Comparison of ENCODE assay signal across 8 cellular contexts in the genomic region with DNA sequence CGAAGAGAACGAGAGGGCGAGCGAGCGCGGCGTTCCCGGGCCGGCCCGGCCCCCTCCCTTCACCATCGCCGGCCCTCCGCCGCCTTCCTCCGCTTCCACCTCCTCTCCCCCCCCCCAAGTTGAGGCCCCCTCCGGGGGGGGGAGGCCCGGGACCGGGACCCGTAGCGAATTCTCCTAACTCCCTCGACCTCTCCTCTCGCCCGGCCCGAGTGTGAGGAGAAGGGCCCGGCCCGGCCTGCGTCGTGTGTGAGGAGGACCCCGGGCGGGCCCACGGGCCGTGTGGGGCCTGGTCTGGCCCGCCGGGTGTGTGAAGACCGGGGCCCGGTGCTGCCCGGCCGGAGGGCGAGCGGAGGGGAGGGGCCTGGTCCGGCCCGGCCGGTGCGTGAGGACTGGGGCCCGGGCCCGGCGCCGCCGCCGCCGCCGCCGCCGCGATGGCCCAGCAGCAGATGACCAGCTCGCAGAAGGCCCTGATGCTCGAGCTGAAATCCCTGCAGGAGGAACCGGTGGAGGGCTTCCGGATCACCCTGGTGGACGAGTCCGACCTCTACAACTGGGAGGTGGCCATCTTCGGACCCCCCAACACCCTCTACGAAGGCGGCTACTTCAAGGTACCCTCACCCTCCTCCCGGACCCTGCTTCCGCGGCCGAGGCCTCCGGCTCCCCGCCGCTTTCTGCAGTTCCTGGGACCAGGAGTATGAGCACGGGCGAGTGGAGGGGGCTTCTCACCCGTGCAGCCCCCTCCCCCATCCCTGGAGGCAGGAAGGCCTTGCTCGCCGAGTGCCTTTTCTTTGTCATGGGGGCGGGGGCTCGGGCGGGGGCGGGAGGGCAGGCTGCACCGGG. TPM values are rescaled to one million over a fixed set of nuclear protein-coding genes. Genes with fewer than 3 reads are reported as not detected.
DNase-seq lines count a peak whose midpoint lies in the region; ATAC-seq and TF ChIP-seq lines count a peak whose summit lies in the region.

No MANE protein-coding gene starts in this region.

- CTCF ChIA-PET in OCI-LY7 (lab: Charles Lee; ENCODE audit: unreplicated experiment), result no interaction called here

- BruUV-seq in OCI-LY7 (replicated peaks; lab: Mats Ljungman, UMichigan), result no TSS peak

- ATAC-seq in GM18861 (IDR thresholded peaks at IDR 0.05; ENCODE audit: unreplicated experiment), result peak; percentile 0
- ATAC-seq in HG03108 (IDR thresholded peaks at IDR 0.05; ENCODE audit: unreplicated experiment), result peak; percentile 3
- peak; percentile 3 for ATAC-seq in activated T-helper 17 cell treated with anti-CD3 and anti-CD28 coated beads, Interleukin-2, amount 50 U/mL, for 72 hours (replicated peaks)
- ATAC-seq in natural killer cell treated with Interleukin-12 subunit alpha and Interleukin-12 subunit beta and Interleukin-15 and Interleukin-18, amount 100 ng/mL, for 72 hours, result peak; percentile 41 to 53

- no peaks in the 10 kb centered on the region for H3K9me3 Mint-ChIP-seq in activated T-helper 17 cell treated with anti-CD3 and anti-CD28 coated beads, Interleukin-2, amount 50 U/mL, for 72 hours
- no peaks in the 10 kb centered on the region for H3K9me3 Mint-ChIP-seq in natural killer cell treated with Interleukin-12 subunit alpha and Interleukin-12 subunit beta and Interleukin-15 and Interleukin-18, amount 100 ng/mL, for 72 hours

- H3K9me3 ChIP-seq in OCI-LY7 (ENCODE audit: low read length) (no peaks in the 10 kb centered on the region), fibroblast of lung (ENCODE audit: control insufficient read depth, insufficient read depth, low read depth, low read length) (no peaks in the 10 kb centered on the region)

- peaks cover 21% of the 10 kb centered on the region for H3K4me1 Mint-ChIP-seq in activated T-helper 17 cell treated with anti-CD3 and anti-CD28 coated beads, Interleukin-2, amount 50 U/mL, for 72 hours
- peaks cover 47 to 54% of the 10 kb centered on the region in 2 donors for H3K4me1 Mint-ChIP-seq in natural killer cell treated with Interleukin-12 subunit alpha and Interleukin-12 subunit beta and Interleukin-15 and Interleukin-18, amount 100 ng/mL, for 72 hours (ENCODE audit: low read depth in 2 of 2)

- peak overlapping the region; percentile 88 for H3K4me2 ChIP-seq in OCI-LY7 (ENCODE audit: low read length)
- H3K4me2 ChIP-seq in fibroblast of lung (ENCODE audit: extremely low read depth, insufficient read depth, low read length), result peak overlapping the region; percentile 35

- peaks cover 22% of the 10 kb centered on the region; the same call in 1 of the 2 replicates for H4K20me1 ChIP-seq in OCI-LY7 (ENCODE audit: insufficient read depth, low read length)
- peaks cover 5% of the 10 kb centered on the region for H4K20me1 ChIP-seq in fibroblast of lung (ENCODE audit: control insufficient read depth, extremely low read depth, insufficient read depth, low read length)

- H3K4me1 ChIP-seq in OCI-LY7 (ENCODE audit: insufficient read depth, low read length, poor library complexity, severe bottlenecking) (peaks cover 67% of the 10 kb centered on the region), fibroblast of lung (ENCODE audit: control insufficient read depth, extremely low read depth, insufficient read depth, low read length) (peaks cover 8% of the 10 kb centered on the region)

- H3K4me3 ChIP-seq in OCI-LY7 (ENCODE audit: low read depth, low read length, poor library complexity, severe bottlenecking), result peak overlapping the region; percentile 99
- H3K4me3 ChIP-seq in fibroblast of lung (replicated peaks in 1 of 4; ENCODE audit: control extremely low read depth in 1 of 4, insufficient read depth in 1 of 4, low read depth in 3 of 4, low read length in 4 of 4), result peak overlapping the region; percentile 35 to 100 (median 64)

- peak overlapping the region; percentile 99 for H3K4me3 Mint-ChIP-seq in activated T-helper 17 cell treated with anti-CD3 and anti-CD28 coated beads, Interleukin-2, amount 50 U/mL, for 72 hours
- H3K4me3 Mint-ChIP-seq in natural killer cell treated with Interleukin-12 subunit alpha and Interleukin-12 subunit beta and Interleukin-15 and Interleukin-18, amount 100 ng/mL, for 72 hours, result peak overlapping the region; percentile 87

- H2AFZ ChIP-seq in OCI-LY7 (ENCODE audit: low read length) (no peak overlapping the region), fibroblast of lung (ENCODE audit: low read length) (no peak overlapping the region)

- intact Hi-C loops in OCI-LY7 (cut with micrococcal nuclease; ENCODE audit: unreplicated experiment), result loop anchor here (1.0 to 10.0 kb wide), 3 partner anchors 53 to 307 kb away; partner anchors contain the start of gene DCAF12

- peak overlapping the region; percentile 97 for H3K27ac Mint-ChIP-seq in activated T-helper 17 cell treated with anti-CD3 and anti-CD28 coated beads, Interleukin-2, amount 50 U/mL, for 72 hours
- peak overlapping the region; percentile 88 to 92 for H3K27ac Mint-ChIP-seq in natural killer cell treated with Interleukin-12 subunit alpha and Interleukin-12 subunit beta and Interleukin-15 and Interleukin-18, amount 100 ng/mL, for 72 hours

- TF ChIP-seq CTCF in OCI-LY7 (conservative IDR thresholded peaks at IDR 0.05; ENCODE audit: low read length) (no peak), fibroblast of lung (conservative IDR thresholded peaks at IDR 0.05 in 1 of 2, IDR thresholded peaks at IDR 0.05 in 1 of 2; ENCODE audit: low read depth in 1 of 2, low read length in 2 of 2) (peak in 1 of 2 donors; percentile 33)

- H3K9me2 ChIP-seq in OCI-LY7 (ENCODE audit: insufficient read depth, low read length), result no peaks in the 10 kb centered on the region

- peaks cover 39% of the 10 kb centered on the region for H3K36me3 Mint-ChIP-seq in activated T-helper 17 cell treated with anti-CD3 and anti-CD28 coated beads, Interleukin-2, amount 50 U/mL, for 72 hours (ENCODE audit: low read depth)
- H3K36me3 Mint-ChIP-seq in natural killer cell treated with Interleukin-12 subunit alpha and Interleukin-12 subunit beta and Interleukin-15 and Interleukin-18, amount 100 ng/mL, for 72 hours, result peaks cover 7% of the 10 kb centered on the region

- peaks cover 27% of the 10 kb centered on the region for H3K36me3 ChIP-seq in OCI-LY7 (ENCODE audit: insufficient read depth, low read length)
- no peaks in the 10 kb centered on the region for H3K36me3 ChIP-seq in fibroblast of lung (ENCODE audit: control insufficient read depth, insufficient read depth, low read length)

- H3K27ac ChIP-seq in OCI-LY7 (ENCODE audit: low read depth, low read length, poor library complexity, severe bottlenecking), result peak overlapping the region; percentile 89
- H3K27ac ChIP-seq in fibroblast of lung (ENCODE audit: insufficient read depth, low read length), result peak overlapping the region; percentile 89
- H3K27ac ChIP-seq in substantia nigra (ENCODE audit: low read depth, low read length, poor library complexity, severe bottlenecking), result peak overlapping the region; percentile 98

- H3K9ac ChIP-seq in fibroblast of lung (ENCODE audit: insufficient read depth, low read length), result peak overlapping the region; percentile 95

- POLR2A ChIA-PET in OCI-LY7 (lab: Charles Lee), result interaction anchor here (0.8 to 1.3 kb wide), 5 partner anchors 17 to 60 kb away, joined by 3 to 7 read pairs (median 3); no protein-coding TSS in a partner anchor

- DNase-seq in AML-193 (lab: John Stamatoyannopoulos, UW), result peak; percentile 20 to 42
- peak; percentile 66 for DNase-seq in OCI-LY7 (ENCODE audit: low spot score)
- DNase-seq in fibroblast of lung (ENCODE audit: low read depth in 2 of 2), result peak; percentile 69 to 76
- DNase-seq in natural killer cell treated with Interleukin-12 subunit alpha and Interleukin-12 subunit beta and Interleukin-15 and Interleukin-18, amount 100 ng/mL, for 72 hours (ENCODE audit: low spot score), result peak; percentile 72
- DNase-seq in substantia nigra (lab: John Stamatoyannopoulos, UW), result peak in 42 of 49 donors; percentile 28 to 89 (median 63)

- H3K27me3 Mint-ChIP-seq in activated T-helper 17 cell treated with anti-CD3 and anti-CD28 coated beads, Interleukin-2, amount 50 U/mL, for 72 hours, result no peaks in the 10 kb centered on the region
- H3K27me3 Mint-ChIP-seq in natural killer cell treated with Interleukin-12 subunit alpha and Interleukin-12 subunit beta and Interleukin-15 and Interleukin-18, amount 100 ng/mL, for 72 hours, result no peaks in the 10 kb centered on the region

- no peaks in the 10 kb centered on the region for H3K27me3 ChIP-seq in fibroblast of lung (ENCODE audit: control insufficient read depth, insufficient read depth, low read length)

- H3K79me2 ChIP-seq in OCI-LY7 (ENCODE audit: insufficient read depth, low read depth, low read length) (peaks cover 51% of the 10 kb centered on the region), fibroblast of lung (ENCODE audit: control insufficient read depth, insufficient read depth, low read length) (peaks cover 52% of the 10 kb centered on the region)

RNA-seq across cellular contexts. Expression of gene UBE2R2, which starts 0.6 kb away (rescaled TPM):
- total RNA-seq in OCI-LY7 (2014; rRNA removed; shearing (Covaris generic)), result 10.9 and 13.7 TPM in 2 replicates
- 57.3 and 57.9 TPM in 2 replicates for total RNA-seq in OCI-LY7 (2022)
- total RNA-seq in activated T-helper 17 cell treated with anti-CD3 and anti-CD28 coated beads, Interleukin-2, amount 50 U/mL, for 72 hours, result 10 to 100 TPM; 39.3 to 61.4 TPM
- total RNA-seq in fibroblast of lung, result 16.7 and 23.9 TPM in 2 replicates
- 52.5 and 57.1 TPM in 2 replicates for polyA plus RNA-seq in fibroblast of lung
- 44.7 and 50.8 TPM in 2 replicates for polyA plus RNA-seq in fibroblast of lung (2012)
- 15.1 and 24.3 TPM in 2 replicates for polyA minus RNA-seq in fibroblast of lung (ENCODE audit: low replicate concordance)
- 10 to 100 TPM; 37.5 to 40.0 TPM for total RNA-seq in natural killer cell treated with Interleukin-12 subunit alpha and Interleukin-12 subunit beta and Interleukin-15 and Interleukin-18, amount 100 ng/mL, for 72 hours

RNA-seq across cellular contexts. Expression of gene PRSS3, which starts 22.2 kb away (rescaled TPM):
- not detected in 2 replicates for total RNA-seq in OCI-LY7 (2014; rRNA removed; shearing (Covaris generic))
- not detected in 2 replicates for total RNA-seq in OCI-LY7 (2022)
- not detected for total RNA-seq in activated T-helper 17 cell treated with anti-CD3 and anti-CD28 coated beads, Interleukin-2, amount 50 U/mL, for 72 hours
- total RNA-seq in fibroblast of lung, result 0.26 and 0.33 TPM in 2 replicates
- polyA plus RNA-seq in fibroblast of lung, result 2.9 and 11.4 TPM in 2 replicates
- 6.5 and 29.3 TPM in 2 replicates for polyA plus RNA-seq in fibroblast of lung (2012)
- 10.3 and 41.5 TPM in 2 replicates for polyA minus RNA-seq in fibroblast of lung (ENCODE audit: low replicate concordance)
- total RNA-seq in natural killer cell treated with Interleukin-12 subunit alpha and Interleukin-12 subunit beta and Interleukin-15 and Interleukin-18, amount 100 ng/mL, for 72 hours, result 1 to 10 TPM in 1 of 2 donors, not detected in 1; 1.3 TPM

Comparison
In these comparisons a context has a peak if more than half of its experiments do, and no peak if none do; other contexts are left out.
1. Peak in every context shown above with its lines: DNase-seq, ATAC-seq, H3K4me3 ChIP-seq and H3K27ac ChIP-seq.